Comparison of ENCODE assay signal across 10 cellular contexts in the genomic region with DNA sequence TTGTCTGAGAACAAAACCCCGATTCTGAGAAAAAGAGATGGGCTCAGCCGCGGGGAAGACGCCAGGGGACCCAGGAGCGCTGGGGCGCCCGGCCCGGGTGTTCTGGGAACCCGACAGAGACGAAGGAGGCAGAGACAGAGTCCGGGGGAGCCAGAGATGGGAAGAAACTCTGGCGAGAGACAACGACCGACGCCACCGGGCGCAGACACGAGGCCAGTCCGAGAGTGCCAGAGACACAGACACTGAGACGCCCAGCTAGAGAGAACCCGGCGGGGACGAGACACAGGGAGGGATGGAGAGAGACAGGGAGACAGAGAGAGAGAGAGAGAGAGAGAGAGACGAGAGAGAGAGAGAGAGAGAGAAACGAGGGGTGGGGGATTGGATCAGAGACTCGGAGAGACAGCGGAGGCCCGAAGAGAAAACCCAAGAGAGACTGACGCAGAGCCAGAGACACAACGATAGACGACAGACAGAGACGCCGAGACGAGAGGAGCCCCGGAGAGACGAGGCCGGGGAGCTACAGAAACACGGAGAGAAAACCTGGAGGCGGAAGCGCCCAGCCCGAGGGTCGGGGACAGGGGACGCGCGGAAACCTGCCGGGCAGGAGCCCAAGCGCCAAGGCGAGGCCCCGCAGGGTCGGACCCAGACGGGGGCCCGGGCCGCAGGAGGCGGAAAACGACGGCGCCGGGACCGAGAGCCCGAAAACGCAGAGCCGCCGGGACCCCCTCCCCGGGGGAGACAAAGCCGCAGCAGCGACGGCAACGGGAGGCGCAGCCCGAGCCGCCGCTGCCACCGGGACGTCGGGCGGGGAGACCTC. TPM values are rescaled to one million over a fixed set of nuclear protein-coding genes. Genes with fewer than 3 reads are reported as not detected.
DNase-seq lines count a peak whose midpoint lies in the region; ATAC-seq and TF ChIP-seq lines count a peak whose summit lies in the region.
"Had no signal": no experiment of that assay in that cellular context is flagged by ENCODE, and none has a peak within 500 bp of the region (broad histone marks: within the 10 kb centered on the region; RNA-seq: fewer than 3 reads in every experiment).

No MANE protein-coding gene starts in this region.

- H3K27ac Mint-ChIP-seq in WTC11: no peak overlapping the region

- TF ChIP-seq EP300 in stomach (IDR thresholded peaks at IDR 0.05): no peak

- CTCF ChIA-PET in WTC11 (lab: Charles Lee): interaction anchor here (1.1 to 3.6 kb wide), 2 partner anchors 23 to 33 kb away, joined by 3 to 15 read pairs; no protein-coding TSS in a partner anchor

- ATAC-seq in activated T-cell treated with anti-CD3 and anti-CD28 coated beads, Interleukin-2, amount 50 U/mL, for 4 hours: no peak
- ATAC-seq in WTC11: peak; percentile 3; the same call in 1 of the 2 replicates

- DNase-seq in activated T-cell treated with anti-CD3 and anti-CD28 coated beads, Interleukin-2, amount 50 U/mL, for 4 hours: no peak
- DNase-seq in activated T-cell treated with anti-CD3 and anti-CD28 coated beads for 4 hours: no peak
- DNase-seq in WTC11 (ENCODE audit: low spot score): peak; percentile 35
- DNase-seq in stomach: no peak
- no peak for DNase-seq in GM20000 (ENCODE audit: low spot score)
- no peak for DNase-seq in middle frontal gyrus (ENCODE audit: extremely low spot score, low spot score)
- no peak for DNase-seq in HCEC 1CT

- intact Hi-C loops in stomach (cut with DNase I; ENCODE audit: low total_unique reads): no loop called here

- peaks cover 9% of the 10 kb centered on the region for H3K9me3 ChIP-seq in iPS-18c (ENCODE audit: control insufficient read depth, insufficient read depth, low read length)
- no peaks in the 10 kb centered on the region for H3K9me3 ChIP-seq in stomach

- peaks cover 12 to 24% (median 19%) of the 10 kb centered on the region in 4 donors for H3K4me1 ChIP-seq in stomach

- H3K27me3 Mint-ChIP-seq in activated T-cell treated with anti-CD3 and anti-CD28 coated beads, Interleukin-2, amount 50 U/mL, for 4 hours (ENCODE audit: low read depth): peaks cover 41% of the 10 kb centered on the region
- peaks cover 59% of the 10 kb centered on the region for H3K27me3 Mint-ChIP-seq in WTC11 (ENCODE audit: low read depth)

- H3K27me3 ChIP-seq in stomach: peaks cover 30 to 87% (median 57%) of the 10 kb centered on the region in 3 donors

- H3K27ac ChIP-seq in stomach: no peak overlapping the region

- peaks cover 8% of the 10 kb centered on the region for H3K4me1 Mint-ChIP-seq in activated T-cell treated with anti-CD3 and anti-CD28 coated beads, Interleukin-2, amount 50 U/mL, for 4 hours (ENCODE audit: low read depth)
- H3K4me1 Mint-ChIP-seq in WTC11: peaks cover 13% of the 10 kb centered on the region

- POLR2A ChIA-PET in WTC11 (lab: Charles Lee): no interaction called here

- H3K4me3 ChIP-seq in iPS-18c (ENCODE audit: insufficient read depth, low read depth, low read length) (peak overlapping the region; percentile 36), stomach (peak overlapping the region in 3 of 4 donors; percentile 27 to 43 (median 35))

- no peak for TF ChIP-seq POLR2A in stomach (IDR thresholded peaks at IDR 0.05)

- 2 to 6% (median 6%) methylated on average over 50 to 76 of the region's 76 CpGs for whole genome bisulfite sequencing in stomach, 5 donors

- no peaks in the 10 kb centered on the region for H3K36me3 Mint-ChIP-seq in activated T-cell treated with anti-CD3 and anti-CD28 coated beads, Interleukin-2, amount 50 U/mL, for 4 hours (ENCODE audit: insufficient read depth)
- 0 out of 2 replicates have a peak, but pooled peaks cover 4% of the 10 kb centered on the region for H3K36me3 Mint-ChIP-seq in WTC11

- no peaks in the 10 kb centered on the region for H3K36me3 ChIP-seq in stomach

- TF ChIP-seq CTCF in WTC11 (IDR thresholded peaks at IDR 0.05) (no peak), stomach (IDR thresholded peaks at IDR 0.05) (no peak), GM20000 (IDR thresholded peaks at IDR 0.05; ENCODE audit: extremely low read depth, missing control alignments) (no peak)

- H3K9me3 Mint-ChIP-seq in activated T-cell treated with anti-CD3 and anti-CD28 coated beads, Interleukin-2, amount 50 U/mL, for 4 hours: no peaks in the 10 kb centered on the region
- H3K9me3 Mint-ChIP-seq in WTC11: no peaks in the 10 kb centered on the region

- H3K4me3 Mint-ChIP-seq in activated T-cell treated with anti-CD3 and anti-CD28 coated beads, Interleukin-2, amount 50 U/mL, for 4 hours: peak overlapping the region; percentile 74
- peak overlapping the region; percentile 85 for H3K4me3 Mint-ChIP-seq in WTC11

TF ChIP-seq in WTC11, 78 proteins besides CTCF, POLR2A, EP300 and RAD21 (continues in another document):
- TF ChIP-seq, protein P1, sequence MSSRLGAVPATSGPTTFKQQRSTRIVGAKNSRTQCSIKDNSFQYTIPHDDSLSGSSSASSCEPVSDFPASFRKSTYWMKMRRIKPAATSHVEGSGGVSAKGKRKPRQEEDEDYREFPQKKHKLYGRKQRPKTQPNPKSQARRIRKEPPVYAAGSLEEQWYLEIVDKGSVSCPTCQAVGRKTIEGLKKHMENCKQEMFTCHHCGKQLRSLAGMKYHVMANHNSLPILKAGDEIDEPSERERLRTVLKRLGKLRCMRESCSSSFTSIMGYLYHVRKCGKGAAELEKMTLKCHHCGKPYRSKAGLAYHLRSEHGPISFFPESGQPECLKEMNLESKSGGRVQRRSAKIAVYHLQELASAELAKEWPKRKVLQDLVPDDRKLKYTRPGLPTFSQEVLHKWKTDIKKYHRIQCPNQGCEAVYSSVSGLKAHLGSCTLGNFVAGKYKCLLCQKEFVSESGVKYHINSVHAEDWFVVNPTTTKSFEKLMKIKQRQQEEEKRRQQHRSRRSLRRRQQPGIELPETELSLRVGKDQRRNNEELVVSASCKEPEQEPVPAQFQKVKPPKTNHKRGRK (CRISPR knock-in tag; IDR thresholded peaks at IDR 0.05; ENCODE audit: borderline replicate concordance): no peak
- no peak for TF ChIP-seq MYBL2 (CRISPR knock-in tag; IDR thresholded peaks at IDR 0.05)
- TF ChIP-seq TCF7 (CRISPR knock-in tag; IDR thresholded peaks at IDR 0.05; ENCODE audit: low read depth): no peak
- 0 out of 2 replicates have a peak, but pooled peaks have one; percentile 5 for TF ChIP-seq ARID4B (CRISPR knock-in tag; IDR thresholded peaks at IDR 0.05; ENCODE audit: borderline replicate concordance)
- no peak for TF ChIP-seq E2F4 (CRISPR knock-in tag; IDR thresholded peaks at IDR 0.05; ENCODE audit: borderline replicate concordance, low read depth)
- TF ChIP-seq ZNF396 (CRISPR knock-in tag; IDR thresholded peaks at IDR 0.05; ENCODE audit: borderline replicate concordance): no peak
- TF ChIP-seq EMX1 (CRISPR knock-in tag; IDR thresholded peaks at IDR 0.05): no peak
- no peak for TF ChIP-seq NR3C1 (CRISPR knock-in tag; conservative IDR thresholded peaks at IDR 0.05; ENCODE audit: low read depth)

RNA-seq across cellular contexts. Expression of gene NR5A1, which starts 3.3 kb away (rescaled TPM):
- under 1 TPM; 0.08 to 0.16 (median 0.15) TPM for total RNA-seq in activated T-cell treated with anti-CD3 and anti-CD28 coated beads, Interleukin-2, amount 50 U/mL, for 4 hours
- total RNA-seq in WTC11 (2021) (0.39 to 0.77 TPM (median 0.60 TPM) in 3 replicates), stomach (not detected)
- polyA plus RNA-seq in stomach: 1 to 10 TPM in 1 of 3 donors, under 1 TPM in 1, not detected in 1; 0.03 to 2.4 TPM
- total RNA-seq: epithelial cell of proximal tubule, LHCN-M2 had no signal

RNA-seq across cellular contexts. Expression of gene ADGRD2, which starts 53.7 kb away (rescaled TPM):
- total RNA-seq in activated T-cell treated with anti-CD3 and anti-CD28 coated beads, Interleukin-2, amount 50 U/mL, for 4 hours: not detected
- total RNA-seq in WTC11 (2021) (0.61 to 1.6 TPM (median 1.3 TPM) in 3 replicates), stomach (not detected)
- polyA plus RNA-seq in stomach: not detected
- total RNA-seq: epithelial cell of proximal tubule, LHCN-M2 had no signal
